1 cellular context compared by ENCODE assay signal in the genomic region with DNA sequence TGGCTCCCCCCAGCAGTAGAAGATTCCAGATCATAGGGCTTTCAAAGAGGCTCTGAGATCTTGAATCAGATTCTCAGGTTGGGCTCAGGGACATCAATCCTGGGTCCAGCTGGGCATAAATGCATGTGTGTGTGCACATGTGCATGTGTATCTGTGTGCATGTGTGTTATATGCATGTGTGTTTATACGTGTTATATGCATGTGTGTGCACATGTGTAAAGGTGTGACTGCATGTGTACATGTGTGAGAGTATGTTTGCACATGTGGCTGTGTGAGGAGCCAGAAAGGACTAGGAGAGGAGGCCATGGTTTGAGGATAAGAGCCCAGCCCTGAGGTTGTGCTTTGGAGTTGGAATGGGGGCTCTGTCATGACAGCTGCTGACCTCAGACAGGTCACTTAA.
TF ChIP-seq lines count a peak whose summit lies in the region.

No MANE protein-coding gene starts in this region.

TF ChIP-seq in HepG2, 621 proteins besides CTCF, POLR2A, EP300 and RAD21:
- TF ChIP-seq, protein P1, sequence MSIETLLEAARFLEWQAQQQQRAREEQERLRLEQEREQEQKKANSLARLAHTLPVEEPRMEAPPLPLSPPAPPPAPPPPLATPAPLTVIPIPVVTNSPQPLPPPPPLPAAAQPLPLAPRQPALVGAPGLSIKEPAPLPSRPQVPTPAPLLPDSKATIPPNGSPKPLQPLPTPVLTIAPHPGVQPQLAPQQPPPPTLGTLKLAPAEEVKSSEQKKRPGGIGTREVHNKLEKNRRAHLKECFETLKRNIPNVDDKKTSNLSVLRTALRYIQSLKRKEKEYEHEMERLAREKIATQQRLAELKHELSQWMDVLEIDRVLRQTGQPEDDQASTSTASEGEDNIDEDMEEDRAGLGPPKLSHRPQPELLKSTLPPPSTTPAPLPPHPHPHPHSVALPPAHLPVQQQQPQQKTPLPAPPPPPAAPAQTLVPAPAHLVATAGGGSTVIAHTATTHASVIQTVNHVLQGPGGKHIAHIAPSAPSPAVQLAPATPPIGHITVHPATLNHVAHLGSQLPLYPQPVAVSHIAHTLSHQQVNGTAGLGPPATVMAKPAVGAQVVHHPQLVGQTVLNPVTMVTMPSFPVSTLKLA (IDR thresholded peaks at IDR 0.05) = peak; percentile 98
- no peak for TF ChIP-seq ZNF776 (CRISPR knock-in tag; IDR thresholded peaks at IDR 0.05)
TF ChIP-seq in HepG2: peak in this region for 1.
